In genomic region chr6:118896339-118897136, GRCh38 we compare ENCODE assay signal across 1 cellular context.
TF ChIP-seq lines count a peak whose summit lies in the region.

No MANE protein-coding gene starts in this region.

TF ChIP-seq in K562, 482 proteins besides CTCF, POLR2A, EP300 and RAD21 (continued from another document and continues in another):
- TF ChIP-seq BRF2 (IDR thresholded peaks at IDR 0.05; ENCODE audit: borderline replicate concordance, insufficient read depth, insufficient read length) (no peak), CBX2 (IDR thresholded peaks at IDR 0.05; ENCODE audit: insufficient read depth, low read length, poor library complexity, severe bottlenecking) (no peak), CHAMP1 (IDR thresholded peaks at IDR 0.05) (no peak), ZMIZ1 (IDR thresholded peaks at IDR 0.05; ENCODE audit: low read depth in 2 of 2, low read length in 2 of 2) (0 out of 4 replicates have a peak, but pooled peaks of 1 of the 2 experiments have one; percentile 17), MYBL2 (IDR thresholded peaks at IDR 0.05; ENCODE audit: low read depth) (peak; percentile 59; the same call in 1 of the 2 replicates), MYBL2 (CRISPR knock-in tag; IDR thresholded peaks at IDR 0.05; ENCODE audit: borderline replicate concordance) (no peak), NCOA4 (IDR thresholded peaks at IDR 0.05; ENCODE audit: partially characterized antibody) (no peak), MEF2D (tag; conservative IDR thresholded peaks at IDR 0.05; ENCODE audit: low read depth) (no peak), ZNF518B (CRISPR knock-in tag; IDR thresholded peaks at IDR 0.05) (no peak), DMBX1 (CRISPR knock-in tag; IDR thresholded peaks at IDR 0.05; ENCODE audit: borderline replicate concordance) (no peak), ZNF639 (CRISPR knock-in tag; conservative IDR thresholded peaks at IDR 0.05 in 1 of 2, IDR thresholded peaks at IDR 0.05 in 1 of 2) (peak in 1 of 2 experiments; percentile 79; a peak in 2 of 4 replicates), TBL1XR1 (IDR thresholded peaks at IDR 0.05; ENCODE audit: low read length in 2 of 2) (peak in 1 of 2 experiments; percentile 26; a peak in 1 of 4 replicates), NCOA6 (IDR thresholded peaks at IDR 0.05) (no peak), DPF2 (IDR thresholded peaks at IDR 0.05) (peak; percentile 90), ZSCAN29 (IDR thresholded peaks at IDR 0.05) (no peak), ZNF274 (IDR thresholded peaks at IDR 0.05; ENCODE audit: borderline replicate concordance, low read depth, low read length) (no peak), ZNF583 (CRISPR knock-in tag; IDR thresholded peaks at IDR 0.05) (no peak), E2F1 (CRISPR knock-in tag; IDR thresholded peaks at IDR 0.05) (no peak), KHSRP (IDR thresholded peaks at IDR 0.05) (no peak), ZKSCAN3 (CRISPR knock-in tag; IDR thresholded peaks at IDR 0.05) (no peak), PRMT5 (CRISPR knock-in tag; IDR thresholded peaks at IDR 0.05) (no peak), BMI1 (IDR thresholded peaks at IDR 0.05; ENCODE audit: low read length) (no peak), IFI16 (CRISPR knock-in tag; IDR thresholded peaks at IDR 0.05) (no peak), ZNF407 (IDR thresholded peaks at IDR 0.05; ENCODE audit: low read depth) (no peak), GATA2 (CRISPR knock-in tag; IDR thresholded peaks at IDR 0.05) (no peak), WHSC1 (IDR thresholded peaks at IDR 0.05; ENCODE audit: low read length) (no peak), PRDM10 (IDR thresholded peaks at IDR 0.05; ENCODE audit: partially characterized antibody) (peak; percentile 59), NCOA2 (IDR thresholded peaks at IDR 0.05; ENCODE audit: partially characterized antibody in 2 of 2) (no peak), HDAC8 (tag; IDR thresholded peaks at IDR 0.05) (no peak)
